Comparison of ENCODE assay signal across 10 cellular contexts in genomic region chr6:159848552-159848951, GRCh38. TPM values are rescaled to one million over a fixed set of nuclear protein-coding genes. Genes with fewer than 3 reads are reported as not detected.
"Had no signal": no experiment of that assay in that cellular context is flagged by ENCODE, and none has a peak within 500 bp of the region (broad histone marks: within the 10 kb centered on the region; RNA-seq: fewer than 3 reads in every experiment).

No MANE protein-coding gene starts in this region.

RNA-seq across cellular contexts. Expression of gene MAS1, which starts 42.2 kb away (rescaled TPM):
- total RNA-seq: subcutaneous adipose tissue, suprapubic skin, thyroid gland, tibial nerve, transverse colon, upper lobe of right lung, ureter had no signal
- polyA plus RNA-seq: urinary bladder had no signal

RNA-seq across cellular contexts. Expression of gene PNLDC1, which starts 48.5 kb away (rescaled TPM):
- total RNA-seq: temporal lobe, ureter, urinary bladder, vagina had no signal
